ENCODE assay signal across 8 cellular contexts in genomic region chr4:73718375-73719373, GRCh38. TPM values are rescaled to one million over a fixed set of nuclear protein-coding genes. Genes with fewer than 3 reads are reported as not detected.
DNase-seq lines count a peak whose midpoint lies in the region; ATAC-seq and TF ChIP-seq lines count a peak whose summit lies in the region.

No MANE protein-coding gene starts in this region.

- ATAC-seq in GM21576 (IDR thresholded peaks at IDR 0.05; ENCODE audit: unreplicated experiment): peak; percentile 92
- peak; percentile 97 for ATAC-seq in HG03571 (IDR thresholded peaks at IDR 0.05; ENCODE audit: unreplicated experiment)
- ATAC-seq in T-helper 17 cell: no peak

- H3K27me3 Mint-ChIP-seq in progenitor cell of endocrine pancreas (no peaks in the 10 kb centered on the region), T-helper 17 cell (peaks cover 8% of the 10 kb centered on the region)

- H3K4me1 Mint-ChIP-seq in progenitor cell of endocrine pancreas (ENCODE audit: low read depth) (no peaks in the 10 kb centered on the region), T-helper 17 cell (no peaks in the 10 kb centered on the region)

- H3K4me3 Mint-ChIP-seq in progenitor cell of endocrine pancreas (ENCODE audit: low read depth) (no peak overlapping the region), T-helper 17 cell (no peak overlapping the region)

- no peak for TF ChIP-seq CTCF in GM10266 (IDR thresholded peaks at IDR 0.05; ENCODE audit: control insufficient read depth, insufficient read depth, low read depth, missing control alignments)
- TF ChIP-seq CTCF in epithelial cell of proximal tubule (conservative IDR thresholded peaks at IDR 0.05; ENCODE audit: low read depth, low read length): no peak
- no peak for TF ChIP-seq CTCF in progenitor cell of endocrine pancreas (IDR thresholded peaks at IDR 0.05; ENCODE audit: unreplicated experiment)

- H3K36me3 Mint-ChIP-seq in progenitor cell of endocrine pancreas (ENCODE audit: insufficient read depth): no peaks in the 10 kb centered on the region
- no peaks in the 10 kb centered on the region for H3K36me3 Mint-ChIP-seq in T-helper 17 cell (ENCODE audit: low read depth)

- DNase-seq in GM10266 (ENCODE audit: extremely low spot score) (peak; percentile 17), epithelial cell of proximal tubule (ENCODE audit: low read depth) (peak; percentile 48), progenitor cell of endocrine pancreas (ENCODE audit: low spot score, unreplicated experiment) (no peak), T-helper 17 cell (no peak), activated T-cell treated with anti-CD3 and anti-CD28 coated beads for 4 hours (no peak)
- no peak for DNase-seq in activated effector memory CD4-positive, alpha-beta T cell treated with Interleukin-2 at 50 U/mL for 16 hours

- no peak overlapping the region for H3K27ac Mint-ChIP-seq in progenitor cell of endocrine pancreas
- H3K27ac Mint-ChIP-seq in T-helper 17 cell: no peak overlapping the region

- H3K9me3 ChIP-seq in T-helper 17 cell (ENCODE audit: control insufficient read depth, low read length, poor library complexity, severe bottlenecking): no peaks in the 10 kb centered on the region

- H3K9me3 Mint-ChIP-seq in progenitor cell of endocrine pancreas (ENCODE audit: low read depth): no peaks in the 10 kb centered on the region

- H3K4me3 ChIP-seq in epithelial cell of proximal tubule (ENCODE audit: low read depth, low read length): no peak overlapping the region

RNA-seq across cellular contexts. Expression of gene CXCL8, which starts 21.7 kb away (rescaled TPM):
- total RNA-seq in epithelial cell of proximal tubule (24.9 and 31.4 TPM in 2 replicates), progenitor cell of endocrine pancreas (0.84 and 1.1 TPM in 2 replicates), T-helper 17 cell (10 to 100 TPM; 16.2 to 41.3 TPM)

Comparison
In these comparisons a context has a peak if more than half of its experiments do, and no peak if none do; other contexts are left out.
1. DNase-seq: peak in GM10266 (single experiment) and epithelial cell of proximal tubule (single experiment); none in activated effector memory CD4-positive, alpha-beta T cell treated with Interleukin-2 at 50 U/mL for 16 hours (single experiment), progenitor cell of endocrine pancreas (single experiment), T-helper 17 cell (0 of 3) and activated T-cell treated with anti-CD3 and anti-CD28 coated beads for 4 hours (single experiment).